24 cellular contexts compared by ENCODE assay signal in the genomic region with DNA sequence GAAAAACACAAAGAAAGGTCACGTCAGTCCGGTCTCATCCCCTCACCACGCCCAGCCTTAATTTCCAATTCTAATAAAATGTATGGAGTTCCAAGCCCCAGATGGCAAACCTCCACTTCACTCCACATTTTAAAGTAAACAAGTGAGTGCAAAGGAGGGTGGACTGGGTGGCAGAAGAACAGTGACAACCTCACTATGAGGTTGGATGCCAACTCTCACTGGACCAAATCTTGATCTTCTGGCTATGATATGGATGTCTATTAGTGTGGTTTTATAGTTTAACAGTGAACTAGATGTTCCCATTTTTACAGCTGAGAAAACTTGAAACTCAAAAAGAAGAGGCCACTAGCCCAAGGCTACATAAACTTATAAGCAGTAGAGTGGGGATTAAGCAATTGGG. TPM values are rescaled to one million over a fixed set of nuclear protein-coding genes. Genes with fewer than 3 reads are reported as not detected.
DNase-seq lines count a peak whose midpoint lies in the region; ATAC-seq, FAIRE-seq and TF ChIP-seq lines count a peak whose summit lies in the region.
"Had no signal": no experiment of that assay in that cellular context is flagged by ENCODE, and none has a peak within 500 bp of the region (broad histone marks: within the 10 kb centered on the region; RNA-seq: fewer than 3 reads in every experiment).

No MANE protein-coding gene starts in this region.

- in situ Hi-C loops in IMR-90 (cut with MboI; ENCODE audit: low sequenced_read_pairs), result no loop called here

- H3K4me2 ChIP-seq in IMR-90 (ENCODE audit: low read depth, low read length), result no peak overlapping the region
- H3K4me2 ChIP-seq: PC-9 had no signal

- no peaks in the 10 kb centered on the region for H3K27me3 ChIP-seq in IMR-90 (ENCODE audit: control insufficient read depth, insufficient read depth, low read length)
- no peaks in the 10 kb centered on the region for H3K27me3 ChIP-seq in bronchial epithelial cell (ENCODE audit: control insufficient read depth, insufficient read depth, low read length)
- H3K27me3 ChIP-seq in thoracic aorta (replicated peaks; ENCODE audit: insufficient read depth), result no peaks in the 10 kb centered on the region
- H3K27me3 ChIP-seq in vagina, result no peaks in the 10 kb centered on the region
- H3K27me3 ChIP-seq: BE2C, SJSA1 had no signal

- no peak overlapping the region for H2BK5ac ChIP-seq in IMR-90 (ENCODE audit: low read depth, low read length, poor library complexity, severe bottlenecking)

- H2AK5ac ChIP-seq in IMR-90 (ENCODE audit: low read depth, low read length), result 0 out of 2 replicates have a peak overlapping the region, but pooled peaks have one; percentile 5

- dilution Hi-C loops in IMR-90 (cut with HindIII; ENCODE audit: low sequenced_read_pairs, unreplicated experiment), result no loop called here

- H3K9me3 ChIP-seq in IMR-90 (ENCODE audit: control insufficient read depth, insufficient read depth, low read length), result no peaks in the 10 kb centered on the region
- H3K9me3 ChIP-seq in thoracic aorta, result no peaks in the 10 kb centered on the region
- H3K9me3 ChIP-seq in vagina, result no peaks in the 10 kb centered on the region
- H3K9me3 ChIP-seq: BE2C, SJSA1 had no signal

- peaks cover 16% of the 10 kb centered on the region for H3K9me1 ChIP-seq in IMR-90 (ENCODE audit: insufficient read depth, low read length)

- H2AFZ ChIP-seq in IMR-90 (replicated peaks; ENCODE audit: low read length, poor library complexity), result no peak overlapping the region
- H2AFZ ChIP-seq: PC-9 had no signal

- no peak overlapping the region for H2BK15ac ChIP-seq in IMR-90 (ENCODE audit: low read depth, low read length)

- POLR2A ChIA-PET in IMR-90 (lab: Charles Lee; ENCODE audit: unreplicated experiment), result no interaction called here

- H4K8ac ChIP-seq in IMR-90 (ENCODE audit: low read depth in 2 of 2, low read length in 2 of 2), result no peak overlapping the region

- H4K5ac ChIP-seq in IMR-90 (ENCODE audit: low read depth, low read length), result no peak overlapping the region

- H3K4ac ChIP-seq in IMR-90 (ENCODE audit: low read depth, low read length), result no peak overlapping the region

- H3K36me3 ChIP-seq in IMR-90 (ENCODE audit: control insufficient read depth, insufficient read depth, low read length) (peaks cover 37% of the 10 kb centered on the region), bronchial epithelial cell (ENCODE audit: control insufficient read depth, insufficient read depth, low read length) (peaks cover 5% of the 10 kb centered on the region), thoracic aorta (peaks cover 4% of the 10 kb centered on the region), vagina (peaks cover 0 to 25% of the 10 kb centered on the region in 2 donors)
- H3K36me3 ChIP-seq: BE2C had no signal

- H3K4me1 ChIP-seq in IMR-90 (ENCODE audit: control insufficient read depth, insufficient read depth, low read length) (peaks cover 14% of the 10 kb centered on the region), thoracic aorta (ENCODE audit: control insufficient read depth in 1 of 2, low read depth in 2 of 2) (peaks cover 19 to 35% of the 10 kb centered on the region in 2 donors), vagina (peaks cover 13% of the 10 kb centered on the region)
- H3K4me1 ChIP-seq: SJSA1 had no signal

- no CpG with 5 or more reads among the region's 3 CpGs for WGBS in IMR-90 (ENCODE audit: extremely low coverage in 2 of 2, insufficient read length in 1 of 2), 2 experiments

- no peak overlapping the region for H4K91ac ChIP-seq in IMR-90 (ENCODE audit: insufficient read depth, low read depth, low read length)

- TF ChIP-seq POLR2A in IMR-90 (IDR thresholded peaks at IDR 0.05; ENCODE audit: low read depth, low read length) (no peak), vagina (IDR thresholded peaks at IDR 0.05) (no peak)

- no peak overlapping the region for H2BK120ac ChIP-seq in IMR-90 (ENCODE audit: low read depth, low read length)

- DNase-seq in DMS 273 (lab: John Stamatoyannopoulos, UW; ENCODE audit: unreplicated experiment), result peak; percentile 32
- no peak for DNase-seq in DMS 273 treated with DMSO at 0.1 percent for 48 hours (lab: John Stamatoyannopoulos, UW)
- DNase-seq in IMR-90, result no peak
- no peak for DNase-seq in bronchial epithelial cell (ENCODE audit: low read depth)
- DNase-seq in thoracic aorta (ENCODE audit: low spot score), result no peak
- DNase-seq in vagina (ENCODE audit: extremely low spot score in 2 of 2), result no peak
- DNase-seq: BE2C; CD4-positive, CD25-positive, alpha-beta regulatory T cell; GDM1; NCI-H1092; NCI-H1417 treated with DMSO at 0.1 percent for 48 hours; NCI-H1694 treated with DMSO at 0.1 percent for 48 hours; NCI-H2081; NCI-H2227 treated with DMSO at 0.1 percent for 48 hours; NCI-H526 treated with DMSO at 0.1 percent for 48 hours; PC-9; Right ventricle myocardium superior had no signal

- H3K14ac ChIP-seq in IMR-90 (replicated peaks; ENCODE audit: low read depth, low read length), result no peak overlapping the region

- CTCF ChIA-PET in IMR-90 (lab: Yijun Ruan, JAX), result no interaction called here

- BruUV-seq in IMR-90 (replicated peaks; lab: Mats Ljungman, UMichigan), result no TSS peak

- peaks cover 54 to 71% of the 10 kb centered on the region in 2 experiments for H3K79me1 ChIP-seq in IMR-90 (ENCODE audit: low read depth in 1 of 2, low read length in 2 of 2)

- H3K18ac ChIP-seq in IMR-90 (ENCODE audit: low read depth, low read length), result no peak overlapping the region

- peak; percentile 40 for FAIRE-seq in bronchial epithelial cell (lab: Jason Lieb, UNC)
- FAIRE-seq: D721Med, GM12878, H1 had no signal

- peaks cover 45% of the 10 kb centered on the region for H4K20me1 ChIP-seq in IMR-90 (ENCODE audit: insufficient read depth, low read length)

- TF ChIP-seq CTCF in IMR-90 (conservative IDR thresholded peaks at IDR 0.05; ENCODE audit: low read depth, low read length) (no peak), bronchial epithelial cell (IDR thresholded peaks at IDR 0.05; ENCODE audit: insufficient read depth, low read length, severe bottlenecking) (no peak), thoracic aorta (IDR thresholded peaks at IDR 0.05) (no peak), vagina (IDR thresholded peaks at IDR 0.05) (no peak)

- intact Hi-C loops in IMR-90 (cut with micrococcal nuclease) (no loop called here), vagina (cut with DNase I) (no loop called here)

- TF ChIP-seq RAD21 in IMR-90 (IDR thresholded peaks at IDR 0.05; ENCODE audit: low read length), result no peak

- H3K27ac ChIP-seq in IMR-90 (ENCODE audit: insufficient read depth, low read length) (no peak overlapping the region), thoracic aorta (peak overlapping the region; percentile 70), vagina (no peak overlapping the region)
- H3K27ac ChIP-seq: 22Rv1, HL-60, PC-9, SJSA1 had no signal

- ATAC-seq in IMR-90 (ENCODE audit: low read depth), result no peak
- no peak for ATAC-seq in thoracic aorta (ENCODE audit: insufficient number of reproducible peaks, low FRiP score, low read depth)
- no peak for ATAC-seq in HG02852 (IDR thresholded peaks at IDR 0.05; ENCODE audit: unreplicated experiment)
- ATAC-seq: GM12878 had no signal

- no peak overlapping the region for H3K9ac ChIP-seq in IMR-90 (ENCODE audit: low read depth, low read length)

- H3K4me3 ChIP-seq in IMR-90 (ENCODE audit: insufficient read depth, low read depth, low read length) (no peak overlapping the region), bronchial epithelial cell (ENCODE audit: low read depth, low read length) (no peak overlapping the region), thoracic aorta (no peak overlapping the region), vagina (no peak overlapping the region)
- H3K4me3 ChIP-seq: GM12878, PC-9, SJSA1 had no signal

- H2AK9ac ChIP-seq in IMR-90 (replicated peaks; ENCODE audit: low read depth, low read length, poor library complexity), result no peak overlapping the region

- no peak overlapping the region for H3K23ac ChIP-seq in IMR-90 (ENCODE audit: low read depth, low read length)

- H2BK20ac ChIP-seq in IMR-90 (ENCODE audit: low read depth, low read length), result no peak overlapping the region

- H3K56ac ChIP-seq in IMR-90 (ENCODE audit: extremely low read depth, insufficient read depth, low read length), result no peak overlapping the region

TF ChIP-seq in IMR-90, 13 proteins besides CTCF, POLR2A, EP300 and RAD21:
- TF ChIP-seq MAFK (IDR thresholded peaks at IDR 0.05; ENCODE audit: low read depth, low read length) (no peak), FOS (IDR thresholded peaks at IDR 0.05; ENCODE audit: low read depth, low read length) (no peak), NFE2L2 (IDR thresholded peaks at IDR 0.05; ENCODE audit: low read depth, low read length) (no peak), CEBPB (IDR thresholded peaks at IDR 0.05; ENCODE audit: low read depth, low read length) (no peak), RCOR1 (IDR thresholded peaks at IDR 0.05; ENCODE audit: insufficient replicate concordance, low read length) (no peak), SMC3 (IDR thresholded peaks at IDR 0.05; ENCODE audit: low read depth, low read length) (no peak)
- TF ChIP-seq, protein P1, sequence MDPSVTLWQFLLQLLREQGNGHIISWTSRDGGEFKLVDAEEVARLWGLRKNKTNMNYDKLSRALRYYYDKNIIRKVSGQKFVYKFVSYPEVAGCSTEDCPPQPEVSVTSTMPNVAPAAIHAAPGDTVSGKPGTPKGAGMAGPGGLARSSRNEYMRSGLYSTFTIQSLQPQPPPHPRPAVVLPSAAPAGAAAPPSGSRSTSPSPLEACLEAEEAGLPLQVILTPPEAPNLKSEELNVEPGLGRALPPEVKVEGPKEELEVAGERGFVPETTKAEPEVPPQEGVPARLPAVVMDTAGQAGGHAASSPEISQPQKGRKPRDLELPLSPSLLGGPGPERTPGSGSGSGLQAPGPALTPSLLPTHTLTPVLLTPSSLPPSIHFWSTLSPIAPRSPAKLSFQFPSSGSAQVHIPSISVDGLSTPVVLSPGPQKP (IDR thresholded peaks at IDR 0.05; ENCODE audit: borderline replicate concordance, low read depth, low read length), result no peak
- TF ChIP-seq, protein P2, sequence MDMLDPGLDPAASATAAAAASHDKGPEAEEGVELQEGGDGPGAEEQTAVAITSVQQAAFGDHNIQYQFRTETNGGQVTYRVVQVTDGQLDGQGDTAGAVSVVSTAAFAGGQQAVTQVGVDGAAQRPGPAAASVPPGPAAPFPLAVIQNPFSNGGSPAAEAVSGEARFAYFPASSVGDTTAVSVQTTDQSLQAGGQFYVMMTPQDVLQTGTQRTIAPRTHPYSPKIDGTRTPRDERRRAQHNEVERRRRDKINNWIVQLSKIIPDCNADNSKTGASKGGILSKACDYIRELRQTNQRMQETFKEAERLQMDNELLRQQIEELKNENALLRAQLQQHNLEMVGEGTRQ (IDR thresholded peaks at IDR 0.05; ENCODE audit: low read depth, low read length), result no peak
TF ChIP-seq in IMR-90: peak in this region for 0.

RNA-seq across cellular contexts. Expression of a gene that starts 21.9 kb away (rescaled TPM):
- total RNA-seq in IMR-90 (2012; rRNA removed) (10.2 and 14.4 TPM in 2 replicates), bronchial epithelial cell (3.7 and 5.5 TPM in 2 replicates), thoracic aorta (1 to 10 TPM in 1 of 2 donors, under 1 TPM in 1; 0.95 to 4.1 TPM), vagina (3.7 TPM)
- 5.7 and 6.2 TPM in 2 replicates for polyA plus RNA-seq in IMR-90 (2012; rRNA removed)
- 1.9 and 2.6 TPM in 2 replicates for polyA plus RNA-seq in IMR-90 (2012; cell fraction: cytosol; rRNA removed)
- 6.9 and 8.3 TPM in 2 replicates for polyA plus RNA-seq in IMR-90 (2012; cell fraction: nucleus; rRNA removed; ENCODE audit: low replicate concordance)
- total RNA-seq: CD4-positive, CD25-positive, alpha-beta regulatory T cell had no signal
- polyA plus RNA-seq: CD4-positive, CD25-positive, alpha-beta regulatory T cell had no signal

Comparison
In these comparisons a context has a peak if more than half of its experiments do, and no peak if none do; other contexts are left out.
1. H3K27ac ChIP-seq: peak in thoracic aorta (2 of 2); none in IMR-90 (single experiment) and vagina (single experiment).